ENCODE assay signal across 8 cellular contexts in genomic region chr17:67475161-67475887, GRCh38.
DNase-seq lines count a peak whose midpoint lies in the region; ATAC-seq and TF ChIP-seq lines count a peak whose summit lies in the region.

No MANE protein-coding gene starts in this region.

- in situ Hi-C loops in G401 (cut with HindIII; ENCODE audit: low sequenced_read_pairs): no loop called here

- WGBS in lung, 2 donors: 27 to 37% methylated on average over 21 of the region's 21 CpGs

- H3K27ac ChIP-seq in dorsolateral prefrontal cortex: peak overlapping the region; percentile 13 to 97 (median 84)
- peak overlapping the region; percentile 48 to 66 for H3K27ac ChIP-seq in lung (ENCODE audit: low read depth in 1 of 2, low read length in 1 of 2)

- peaks cover 5% of the 10 kb centered on the region for H3K9me3 Mint-ChIP-seq in activated CD4-positive, alpha-beta memory T cell treated with anti-CD3 and anti-CD28 coated beads, Interleukin-2, amount 10 ng/mL, durations not matched to agents 7 days and 5 days

- peaks cover 6 to 9% of the 10 kb centered on the region in 2 donors for H3K4me1 ChIP-seq in lung (ENCODE audit: control insufficient read depth in 2 of 2, insufficient read depth in 2 of 2, low read length in 2 of 2)

- peak overlapping the region; percentile 82 for H3K27ac Mint-ChIP-seq in activated CD4-positive, alpha-beta memory T cell treated with anti-CD3 and anti-CD28 coated beads, Interleukin-2, amount 10 ng/mL, durations not matched to agents 7 days and 5 days

- H3K27me3 ChIP-seq in dorsolateral prefrontal cortex: no peaks in the 10 kb centered on the region
- H3K27me3 ChIP-seq in lung (ENCODE audit: control insufficient read depth, insufficient read depth): no peaks in the 10 kb centered on the region

- H3K9me3 ChIP-seq in lung (ENCODE audit: control insufficient read depth in 2 of 2, insufficient read depth in 1 of 2, low read length in 1 of 2): peaks cover 0 to 3% of the 10 kb centered on the region in 2 donors

- peak overlapping the region; percentile 46 for H3K4me3 Mint-ChIP-seq in activated CD4-positive, alpha-beta memory T cell treated with anti-CD3 and anti-CD28 coated beads, Interleukin-2, amount 10 ng/mL, durations not matched to agents 7 days and 5 days

- H3K36me3 ChIP-seq in lung (ENCODE audit: control insufficient read depth in 2 of 2, insufficient read depth in 2 of 2, low read length in 2 of 2): no peaks in the 10 kb centered on the region

- intact Hi-C loops in dorsolateral prefrontal cortex (cut with DNase I): loop anchor here (2.0 kb wide), 1 partner anchor 97 kb away; no protein-coding TSS in a partner anchor

- CTCF ChIA-PET in activated CD4-positive, alpha-beta memory T cell treated with anti-CD3 and anti-CD28 coated beads, Interleukin-2, amount 10 ng/mL, durations not matched to agents 7 days and 5 days (lab: Charles Lee): interaction anchor here (0.6 to 8.2 kb wide), 43 partner anchors 9 to 252 kb away, joined by 3 to 140 read pairs (median 4); partner anchors contain the start of genes PITPNC1 and PSMD12

- DNase-seq in G401 (ENCODE audit: low spot score): peak; percentile 97
- DNase-seq in NCI-H774 (lab: John Stamatoyannopoulos, UW): peak; percentile 80
- DNase-seq in activated CD4-positive, alpha-beta memory T cell treated with anti-CD3 and anti-CD28 coated beads, Interleukin-2, amount 10 ng/mL, durations not matched to agents 7 days and 5 days: peak; percentile 88
- DNase-seq in dorsolateral prefrontal cortex: peak; percentile 67 to 88 (median 81)
- DNase-seq in lung (ENCODE audit: low spot score): peak; percentile 81
- peak; percentile 46 for DNase-seq in stimulated activated CD8-positive, alpha-beta memory T cell treated with anti-CD3 and anti-CD28 coated beads, Interleukin-12 subunit alpha, Interleukin-12 subunit beta, amount 100 ng/mL, for 24 hours (ENCODE audit: extremely low read depth)

- POLR2A ChIA-PET in activated CD4-positive, alpha-beta memory T cell treated with anti-CD3 and anti-CD28 coated beads, Interleukin-2, amount 10 ng/mL, durations not matched to agents 7 days and 5 days (lab: Charles Lee): interaction anchor here (0.7 to 4.8 kb wide), 17 partner anchors 8 to 350 kb away, joined by 3 to 86 read pairs (median 7); partner anchors contain the start of genes BPTF and PITPNC1

- peaks cover 2% of the 10 kb centered on the region for H3K27me3 Mint-ChIP-seq in activated CD4-positive, alpha-beta memory T cell treated with anti-CD3 and anti-CD28 coated beads, Interleukin-2, amount 10 ng/mL, durations not matched to agents 7 days and 5 days

- H3K36me3 Mint-ChIP-seq in activated CD4-positive, alpha-beta memory T cell treated with anti-CD3 and anti-CD28 coated beads, Interleukin-2, amount 10 ng/mL, durations not matched to agents 7 days and 5 days (ENCODE audit: low read depth): peaks cover 5% of the 10 kb centered on the region

- H3K4me3 ChIP-seq in dorsolateral prefrontal cortex (peak overlapping the region in 54 of 59 donors; percentile 9 to 59 (median 40)), lung (no peak overlapping the region)

- ATAC-seq in HG03432 (IDR thresholded peaks at IDR 0.05; ENCODE audit: unreplicated experiment): peak; percentile 74
- peak; percentile 89 for ATAC-seq in lung (ENCODE audit: insufficient read depth, low FRiP score)
- no peak for ATAC-seq in GM18498 (IDR thresholded peaks at IDR 0.05; ENCODE audit: unreplicated experiment)

- peaks cover 45% of the 10 kb centered on the region for H3K4me1 Mint-ChIP-seq in activated CD4-positive, alpha-beta memory T cell treated with anti-CD3 and anti-CD28 coated beads, Interleukin-2, amount 10 ng/mL, durations not matched to agents 7 days and 5 days

- peak; percentile 69 to 92 (median 86) for TF ChIP-seq CTCF in dorsolateral prefrontal cortex (IDR thresholded peaks at IDR 0.05 in 54 of 56, conservative IDR thresholded peaks at IDR 0.05 in 2 of 56; ENCODE audit: low read depth in 1 of 56, partially characterized antibody in 56 of 56)
- peak; percentile 85 for TF ChIP-seq CTCF in lung (IDR thresholded peaks at IDR 0.05; ENCODE audit: control extremely low read depth, extremely low read depth)

Comparison
In these comparisons a context has a peak if more than half of its experiments do, and no peak if none do; other contexts are left out.
1. DNase-seq: peak in every context shown above with its lines; median percentile 97 in G401; 88 in activated CD4-positive, alpha-beta memory T cell treated with anti-CD3 and anti-CD28 coated beads, Interleukin-2, amount 10 ng/mL, durations not matched to agents 7 days and 5 days; 81 in dorsolateral prefrontal cortex; 81 in lung; 80 in NCI-H774; 46 in stimulated activated CD8-positive, alpha-beta memory T cell treated with anti-CD3 and anti-CD28 coated beads, Interleukin-12 subunit alpha, Interleukin-12 subunit beta, amount 100 ng/mL, for 24 hours.